ENCODE assay signal across 18 cellular contexts in genomic region chrX:39596437-39596836, GRCh38.
DNase-seq lines count a peak whose midpoint lies in the region; ATAC-seq and TF ChIP-seq lines count a peak whose summit lies in the region.
"Had no signal": no experiment of that assay in that cellular context is flagged by ENCODE, and none has a peak within 500 bp of the region (broad histone marks: within the 10 kb centered on the region; RNA-seq: fewer than 3 reads in every experiment).

No MANE protein-coding gene starts in this region.

- H3K27ac ChIP-seq in gastrocnemius medialis, result no peak overlapping the region
- H3K27ac ChIP-seq: 22Rv1, BLaER1, C4-2B, GM23248 had no signal

- no peaks in the 10 kb centered on the region for H3K36me3 Mint-ChIP-seq in activated CD4-positive, alpha-beta T cell treated with anti-CD3 and anti-CD28 coated beads for 36 hours (ENCODE audit: low read depth)
- H3K36me3 Mint-ChIP-seq in activated naive CD8-positive, alpha-beta T cell treated with anti-CD3 and anti-CD28 coated beads, Interleukin-2, amount 50 U/mL, for 24 hours (ENCODE audit: low read depth), result no peaks in the 10 kb centered on the region
- H3K36me3 Mint-ChIP-seq in activated naive CD8-positive, alpha-beta T cell treated with anti-CD3 and anti-CD28 coated beads for 36 hours, result peaks cover 2% of the 10 kb centered on the region
- H3K36me3 Mint-ChIP-seq: CD4-positive, CD25-positive, alpha-beta regulatory T cell; CD8-positive, alpha-beta T cell had no signal

- H3K4me1 ChIP-seq in gastrocnemius medialis, result no peaks in the 10 kb centered on the region
- H3K4me1 ChIP-seq: BLaER1, Caco-2 had no signal

- no peaks in the 10 kb centered on the region for H3K36me3 ChIP-seq in gastrocnemius medialis
- H3K36me3 ChIP-seq: BLaER1 had no signal

- H3K9me3 ChIP-seq in gastrocnemius medialis, result no peaks in the 10 kb centered on the region
- H3K9me3 ChIP-seq: BLaER1, Caco-2 had no signal

- CTCF ChIA-PET in activated CD4-positive, alpha-beta T cell treated with anti-CD3 and anti-CD28 coated beads for 36 hours (lab: Charles Lee), result no interaction called here

- no peak overlapping the region for H3K27ac Mint-ChIP-seq in activated CD4-positive, alpha-beta T cell treated with anti-CD3 and anti-CD28 coated beads for 36 hours
- peak overlapping the region; percentile 64 for H3K27ac Mint-ChIP-seq in activated naive CD8-positive, alpha-beta T cell treated with anti-CD3 and anti-CD28 coated beads, Interleukin-2, amount 50 U/mL, for 24 hours
- no peak overlapping the region for H3K27ac Mint-ChIP-seq in activated naive CD8-positive, alpha-beta T cell treated with anti-CD3 and anti-CD28 coated beads for 36 hours
- H3K27ac Mint-ChIP-seq: B cell; CD4-positive, CD25-positive, alpha-beta regulatory T cell; CD8-positive, alpha-beta T cell had no signal

- no peak overlapping the region for H3K4me3 ChIP-seq in gastrocnemius medialis
- H3K4me3 ChIP-seq: BLaER1, GM23248 had no signal

- no peak for TF ChIP-seq CTCF in gastrocnemius medialis (IDR thresholded peaks at IDR 0.05 in 4 of 5, conservative IDR thresholded peaks at IDR 0.05 in 1 of 5)

- H3K4me3 Mint-ChIP-seq in activated CD4-positive, alpha-beta T cell treated with anti-CD3 and anti-CD28 coated beads for 36 hours, result no peak overlapping the region
- H3K4me3 Mint-ChIP-seq in activated naive CD8-positive, alpha-beta T cell treated with anti-CD3 and anti-CD28 coated beads, Interleukin-2, amount 50 U/mL, for 24 hours, result no peak overlapping the region
- no peak overlapping the region for H3K4me3 Mint-ChIP-seq in activated naive CD8-positive, alpha-beta T cell treated with anti-CD3 and anti-CD28 coated beads for 36 hours
- H3K4me3 Mint-ChIP-seq: B cell; CD4-positive, CD25-positive, alpha-beta regulatory T cell; CD8-positive, alpha-beta T cell had no signal

- ATAC-seq in activated CD4-positive, alpha-beta T cell treated with anti-CD3 and anti-CD28 coated beads for 36 hours, result peak; percentile 26
- ATAC-seq in activated naive CD8-positive, alpha-beta T cell treated with anti-CD3 and anti-CD28 coated beads, Interleukin-2, amount 50 U/mL, for 24 hours, result peak; percentile 56
- ATAC-seq in gastrocnemius medialis, result no peak
- ATAC-seq: CD8-positive, alpha-beta T cell had no signal

- H3K27me3 Mint-ChIP-seq in activated CD4-positive, alpha-beta T cell treated with anti-CD3 and anti-CD28 coated beads for 36 hours, result no peaks in the 10 kb centered on the region
- no peaks in the 10 kb centered on the region for H3K27me3 Mint-ChIP-seq in activated naive CD8-positive, alpha-beta T cell treated with anti-CD3 and anti-CD28 coated beads, Interleukin-2, amount 50 U/mL, for 24 hours
- no peaks in the 10 kb centered on the region for H3K27me3 Mint-ChIP-seq in activated naive CD8-positive, alpha-beta T cell treated with anti-CD3 and anti-CD28 coated beads for 36 hours
- H3K27me3 Mint-ChIP-seq: CD4-positive, CD25-positive, alpha-beta regulatory T cell had no signal

- POLR2A ChIA-PET in activated CD4-positive, alpha-beta T cell treated with anti-CD3 and anti-CD28 coated beads for 36 hours (lab: Charles Lee), result no interaction called here

- intact Hi-C loops in activated CD4-positive, alpha-beta T cell treated with anti-CD3 and anti-CD28 coated beads for 36 hours (cut with DNase I, micrococcal nuclease), result no loop called here
- intact Hi-C loops in gastrocnemius medialis (cut with DNase I; ENCODE audit: low total_unique reads), result no loop called here

- no peaks in the 10 kb centered on the region for H3K27me3 ChIP-seq in gastrocnemius medialis
- H3K27me3 ChIP-seq: BLaER1 had no signal

- H3K9me3 Mint-ChIP-seq in activated CD4-positive, alpha-beta T cell treated with anti-CD3 and anti-CD28 coated beads for 36 hours (ENCODE audit: low read depth), result no peaks in the 10 kb centered on the region
- H3K9me3 Mint-ChIP-seq in activated naive CD8-positive, alpha-beta T cell treated with anti-CD3 and anti-CD28 coated beads, Interleukin-2, amount 50 U/mL, for 24 hours, result no peaks in the 10 kb centered on the region
- H3K9me3 Mint-ChIP-seq in activated naive CD8-positive, alpha-beta T cell treated with anti-CD3 and anti-CD28 coated beads for 36 hours, result no peaks in the 10 kb centered on the region
- H3K9me3 Mint-ChIP-seq: CD4-positive, CD25-positive, alpha-beta regulatory T cell; CD8-positive, alpha-beta T cell had no signal

- in situ Hi-C loops in gastrocnemius medialis (cut with MboI; ENCODE audit: low sequenced_read_pairs in 4 of 4), result no loop called here

- no peak for DNase-seq in activated CD4-positive, alpha-beta T cell treated with anti-CD3 and anti-CD28 coated beads for 36 hours
- DNase-seq in activated CD4-positive, alpha-beta T cell treated with anti-CD3 and anti-CD28 coated beads, Interleukin-2, amount 50 U/mL, for 4 hours, result no peak
- DNase-seq in activated naive CD8-positive, alpha-beta T cell treated with anti-CD3 and anti-CD28 coated beads, Interleukin-2, amount 50 U/mL, for 24 hours, result no peak
- DNase-seq in activated naive CD8-positive, alpha-beta T cell treated with anti-CD3 and anti-CD28 coated beads for 36 hours, result no peak
- DNase-seq in mesenteric fat pad (ENCODE audit: low spot score), result peak; percentile 6
- no peak for DNase-seq in gastrocnemius medialis
- DNase-seq: Caco-2; CD4-positive, CD25-positive, alpha-beta regulatory T cell; CD8-positive, alpha-beta T cell; DMS153; DND-41; GM23248; H7; HCEC 1CT had no signal

- peaks cover 11% of the 10 kb centered on the region for H3K4me1 Mint-ChIP-seq in activated CD4-positive, alpha-beta T cell treated with anti-CD3 and anti-CD28 coated beads for 36 hours
- peaks cover 31% of the 10 kb centered on the region for H3K4me1 Mint-ChIP-seq in activated naive CD8-positive, alpha-beta T cell treated with anti-CD3 and anti-CD28 coated beads, Interleukin-2, amount 50 U/mL, for 24 hours
- H3K4me1 Mint-ChIP-seq in activated naive CD8-positive, alpha-beta T cell treated with anti-CD3 and anti-CD28 coated beads for 36 hours, result peaks cover 1% of the 10 kb centered on the region
- H3K4me1 Mint-ChIP-seq: B cell had no signal

- no peak for TF ChIP-seq POLR2A in gastrocnemius medialis (IDR thresholded peaks at IDR 0.05)

Comparison
In these comparisons a context has a peak if more than half of its experiments do, and no peak if none do; other contexts are left out.
1. ATAC-seq: peak in activated CD4-positive, alpha-beta T cell treated with anti-CD3 and anti-CD28 coated beads for 36 hours (single experiment) and activated naive CD8-positive, alpha-beta T cell treated with anti-CD3 and anti-CD28 coated beads, Interleukin-2, amount 50 U/mL, for 24 hours (single experiment); none in gastrocnemius medialis (0 of 2).